8 cellular contexts compared by ENCODE assay signal in the genomic region with DNA sequence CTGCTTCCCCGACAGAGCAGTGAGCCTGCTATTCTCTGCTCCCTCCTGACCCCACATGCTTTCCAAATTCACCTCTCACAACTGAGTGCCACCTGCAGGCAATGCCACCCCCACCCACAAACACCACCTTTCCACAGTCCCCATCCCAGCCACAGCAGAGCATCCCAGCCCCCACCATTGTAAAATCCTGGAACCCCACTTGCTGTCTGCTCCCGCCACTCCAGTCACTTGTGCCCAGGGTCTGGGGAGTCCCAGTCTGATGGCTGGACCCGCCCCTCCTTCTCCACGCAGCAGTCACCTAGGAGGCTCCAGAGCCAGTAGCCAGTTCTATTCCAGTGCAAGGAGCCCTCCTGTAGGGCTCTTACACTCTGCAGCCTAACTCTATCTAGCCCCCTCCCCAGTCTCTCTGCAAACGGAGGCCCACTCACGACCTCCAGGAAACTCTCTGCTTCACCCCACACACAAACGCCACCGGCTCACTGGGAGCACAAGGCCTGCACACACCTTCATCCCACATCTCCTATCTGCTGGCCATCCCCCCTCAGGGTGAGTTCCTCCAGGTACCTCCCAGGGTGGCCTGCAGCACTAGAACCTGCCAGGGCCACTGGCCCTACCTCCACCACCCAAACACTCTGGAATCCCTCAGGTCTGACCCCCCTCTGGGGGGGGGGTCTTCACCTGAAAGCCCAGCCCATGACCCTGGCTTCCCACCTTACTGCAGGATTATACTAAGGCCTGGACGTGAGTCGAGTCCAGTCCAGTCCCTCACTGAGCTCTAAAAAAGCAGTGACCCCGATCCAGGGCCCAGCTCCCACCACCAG. TPM values are rescaled to one million over a fixed set of nuclear protein-coding genes. Genes with fewer than 3 reads are reported as not detected.
A peak's percentile ranks its signal among the peaks of the same experiment; 100 is the strongest.
DNase-seq lines count a peak whose midpoint lies in the region; ATAC-seq and TF ChIP-seq lines count a peak whose summit lies in the region.

No MANE protein-coding gene starts in this region.

- peaks cover 14% of the 10 kb centered on the region in 2 donors for H3K4me1 ChIP-seq in ascending aorta
- peaks cover 0 to 28% (median 8%) of the 10 kb centered on the region in 4 donors for H3K4me1 ChIP-seq in right lobe of liver
- peaks cover 16 to 25% (median 22%) of the 10 kb centered on the region in 4 donors for H3K4me1 ChIP-seq in transverse colon

- H3K9me3 ChIP-seq in ascending aorta (no peaks in the 10 kb centered on the region), right lobe of liver (no peaks in the 10 kb centered on the region), transverse colon (no peaks in the 10 kb centered on the region)

- in situ Hi-C loops in transverse colon (cut with MboI; ENCODE audit: low pct_ligation_motif_present in 1 of 4, low pct_unique_long_range_greater_than_20kb in 1 of 4, low sequenced_read_pairs in 3 of 4) (no loop called here), G401 (cut with HindIII; ENCODE audit: low sequenced_read_pairs) (no loop called here)

- intact Hi-C loops in ascending aorta (cut with DNase I) (loop anchor here (10.0 kb wide), 3 partner anchors 172 to 558 kb away; partner anchors contain the start of genes C22orf39, CLTCL1 and TANGO2), right lobe of liver (cut with DNase I) (no loop called here), transverse colon (cut with DNase I; ENCODE audit: low total_unique reads) (loop anchor here (10.0 kb wide), 1 partner anchor 362 kb away; no protein-coding TSS in a partner anchor)

- no peak for TF ChIP-seq EP300 in transverse colon (IDR thresholded peaks at IDR 0.05; ENCODE audit: low read depth)

- H3K27ac ChIP-seq in ascending aorta: peak overlapping the region in 1 of 2 donors; percentile 74
- H3K27ac ChIP-seq in right lobe of liver: peak overlapping the region in 1 of 3 donors; percentile 93
- H3K27ac ChIP-seq in transverse colon: peak overlapping the region; percentile 90 to 97 (median 94)

- ATAC-seq in right lobe of liver: no peak

- H3K4me3 ChIP-seq in ascending aorta (peak overlapping the region; percentile 72 to 73), right lobe of liver (peak overlapping the region; percentile 55 to 98 (median 93)), transverse colon (peak overlapping the region; percentile 60 to 95 (median 90))

- H3K36me3 ChIP-seq in ascending aorta (peaks cover 14 to 23% of the 10 kb centered on the region in 2 donors), right lobe of liver (peaks cover 0 to 10% (median 3%) of the 10 kb centered on the region in 4 donors), transverse colon (peaks cover 0 to 4% (median 0%) of the 10 kb centered on the region in 4 donors)

- H3K27me3 ChIP-seq in ascending aorta: no peaks in the 10 kb centered on the region
- no peaks in the 10 kb centered on the region for H3K27me3 ChIP-seq in right lobe of liver
- no peaks in the 10 kb centered on the region for H3K27me3 ChIP-seq in transverse colon

- peak; percentile 64 for DNase-seq in activated effector memory CD4-positive, alpha-beta T cell treated with anti-CD3 and anti-CD28 coated beads, Interleukin-2, amount 50 U/mL, for 16 hours
- DNase-seq in activated effector memory CD4-positive, alpha-beta T cell treated with Interleukin-2 at 50 U/mL for 16 hours: no peak
- DNase-seq in ascending aorta (ENCODE audit: low spot score in 2 of 2): no peak
- peak in 2 of 3 donors; percentile 24 to 56 for DNase-seq in right lobe of liver
- DNase-seq in transverse colon: no peak
- DNase-seq in DMS153 treated with DMSO at 0.1 percent for 48 hours (lab: John Stamatoyannopoulos, UW; ENCODE audit: unreplicated experiment): no peak
- DNase-seq in NCI-H69 (lab: John Stamatoyannopoulos, UW): no peak
- no peak for DNase-seq in G401 (ENCODE audit: low spot score)

- TF ChIP-seq POLR2A in right lobe of liver (IDR thresholded peaks at IDR 0.05) (no peak), transverse colon (IDR thresholded peaks at IDR 0.05) (no peak)

- TF ChIP-seq CTCF in ascending aorta (IDR thresholded peaks at IDR 0.05) (no peak), right lobe of liver (IDR thresholded peaks at IDR 0.05) (no peak), transverse colon (IDR thresholded peaks at IDR 0.05) (no peak)

- WGBS in right lobe of liver (ENCODE audit: insufficient coverage, low coverage, low lambda C conversion rate, missing lambda C conversion rate): 50% methylated on average over 3 of the region's 11 CpGs
- WGBS in transverse colon (ENCODE audit: low coverage in 1 of 2), 2 donors: 33% methylated on average over 11 of the region's 11 CpGs; no CpG with 5 or more reads in 1 of the 2 donors

RNA-seq across cellular contexts. Expression of gene GNB1L, which starts 1.4 kb away (rescaled TPM):
- total RNA-seq in ascending aorta (7.9 TPM), right lobe of liver (1 to 10 TPM; 1.4 to 3.2 (median 2.7) TPM), transverse colon (1 to 10 TPM in 3 of 4 donors, under 1 TPM in 1; 0.80 to 4.8 (median 2.8) TPM)
- 20.4 TPM in 2 replicates for total RNA-seq in G401 (2014; rRNA removed; shearing (Covaris generic))

RNA-seq across cellular contexts. Expression of gene RTL10, which starts 1.4 kb away (rescaled TPM):
- 8.8 TPM for total RNA-seq in ascending aorta
- total RNA-seq in right lobe of liver: 1 to 10 TPM; 6.4 to 9.1 (median 6.6) TPM
- 10 to 100 TPM in 1 of 4 donors, 1 to 10 TPM in 3; 7.1 to 16.8 (median 7.8) TPM for total RNA-seq in transverse colon
- 4.6 and 11.0 TPM in 2 replicates for total RNA-seq in G401 (2014; rRNA removed; shearing (Covaris generic))

Comparison
In these comparisons a context has a peak if more than half of its experiments do, and no peak if none do; other contexts are left out.
1. DNase-seq: peak in activated effector memory CD4-positive, alpha-beta T cell treated with anti-CD3 and anti-CD28 coated beads, Interleukin-2, amount 50 U/mL, for 16 hours (single experiment) and right lobe of liver (2 of 3); none in activated effector memory CD4-positive, alpha-beta T cell treated with Interleukin-2 at 50 U/mL for 16 hours (single experiment), ascending aorta (0 of 2), transverse colon (single experiment), DMS153 treated with DMSO at 0.1 percent for 48 hours (single experiment), NCI-H69 (single experiment) and G401 (single experiment).
2. intact Hi-C loops: an anchor here in ascending aorta (10.0 kb wide) and transverse colon (10.0 kb wide); none called in right lobe of liver.
3. Peak in every context shown above with its lines, with median percentiles within 50 percentile points of each other: H3K4me3 ChIP-seq.